9 cellular contexts compared by ENCODE assay signal in the genomic region with DNA sequence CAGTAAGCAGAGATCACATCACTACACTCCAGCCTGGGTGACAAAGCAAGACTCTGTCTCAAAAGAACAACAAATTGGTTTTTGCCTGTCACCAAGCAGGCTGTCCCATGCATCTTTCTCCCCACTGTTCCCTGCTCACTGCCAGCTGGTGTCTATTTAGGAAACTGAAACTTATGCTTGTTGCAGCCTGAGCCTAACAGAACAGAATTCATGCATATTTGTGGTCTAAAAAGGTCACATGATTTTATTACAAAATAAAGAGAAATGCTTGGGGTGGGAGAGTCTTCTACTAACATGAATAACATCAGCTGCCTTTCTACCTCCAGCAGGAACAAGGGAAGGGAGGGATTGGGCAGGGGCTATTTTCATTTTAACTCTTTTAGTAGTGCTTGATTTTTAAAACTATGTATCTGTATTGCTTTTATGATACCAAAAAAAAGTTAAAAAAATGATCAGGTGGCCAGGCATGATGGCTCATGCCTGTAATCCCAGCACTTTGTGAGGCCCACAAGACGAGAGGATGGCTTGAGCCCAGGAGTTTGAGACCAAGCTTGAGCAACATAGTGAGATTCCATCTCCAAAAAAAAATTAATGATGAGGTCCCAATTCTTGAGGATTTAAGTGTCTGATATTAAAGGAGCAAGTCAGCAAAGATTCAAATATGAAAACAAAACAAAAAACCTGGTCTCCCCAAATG. TPM values are rescaled to one million over a fixed set of nuclear protein-coding genes. Genes with fewer than 3 reads are reported as not detected.
DNase-seq lines count a peak whose midpoint lies in the region; ATAC-seq, FAIRE-seq and TF ChIP-seq lines count a peak whose summit lies in the region.
"Had no signal": no experiment of that assay in that cellular context is flagged by ENCODE, and none has a peak within 500 bp of the region (broad histone marks: within the 10 kb centered on the region; RNA-seq: fewer than 3 reads in every experiment).

No MANE protein-coding gene starts in this region.

- peaks cover 18 to 40% of the 10 kb centered on the region in 2 donors for H3K36me3 Mint-ChIP-seq in CD4-positive, alpha-beta memory T cell

- no TSS peak for BruUV-seq in GM12878 (replicated peaks; lab: Mats Ljungman, UMichigan)

- H4K20me1 ChIP-seq in GM12878 (ENCODE audit: control insufficient read depth, insufficient read depth): no peaks in the 10 kb centered on the region

- ATAC-seq in GM12878: peak; percentile 4; the same call in 2 of the 3 replicates
- ATAC-seq in GM21360 (IDR thresholded peaks at IDR 0.05; ENCODE audit: unreplicated experiment): no peak

- TF ChIP-seq CTCF in GM12878 (IDR thresholded peaks at IDR 0.05 in 2 of 3, conservative IDR thresholded peaks at IDR 0.05 in 1 of 3; ENCODE audit: control insufficient read depth in 2 of 3, extremely low read depth in 1 of 3, insufficient read depth in 1 of 3, low read depth in 3 of 3, low read length in 3 of 3): no peak

- CTCF ChIA-PET in CD4-positive, alpha-beta memory T cell (lab: Charles Lee; ENCODE audit: partially characterized antibody): interaction anchor here (0.7 to 4.8 kb wide), 19 partner anchors 8 to 240 kb away, joined by 3 to 35 read pairs (median 7); a partner anchor contains a TSS
- CTCF ChIA-PET in GM12878 (lab: Yijun Ruan, JAX): interaction anchor here (0.7 to 4.0 kb wide), 19 partner anchors 8 to 293 kb away, joined by 3 to 31 read pairs (median 5); a partner anchor contains a TSS

- RAD21 ChIA-PET in GM12878 (lab: Charles Lee; ENCODE audit: unreplicated experiment): interaction anchor here (0.6 to 5.3 kb wide), 22 partner anchors 8 to 278 kb away, joined by 3 to 60 read pairs (median 4); a partner anchor contains a TSS

- H3K27ac Mint-ChIP-seq in CD4-positive, alpha-beta memory T cell: peak overlapping the region; percentile 89 to 98 (median 96)

- no peak for TF ChIP-seq RAD21 in GM12878 (IDR thresholded peaks at IDR 0.05; ENCODE audit: insufficient read depth, low read depth, low read length)

- H3K4me3 ChIP-seq in CD4-positive, alpha-beta memory T cell (ENCODE audit: low read length in 2 of 2): peak overlapping the region; percentile 78 to 97
- H3K4me3 ChIP-seq in MG63 (peak overlapping the region; percentile 70), GM12878 (peak overlapping the region; percentile 93)

- intact Hi-C loops in CD4-positive, alpha-beta memory T cell (cut with micrococcal nuclease): no loop called here
- intact Hi-C loops in GM12878 (cut with micrococcal nuclease; ENCODE audit: unreplicated experiment): no loop called here

- POLR2A ChIA-PET in CD4-positive, alpha-beta memory T cell (lab: Charles Lee; ENCODE audit: partially characterized antibody): interaction anchor here (0.6 to 7.8 kb wide), 23 partner anchors 7 to 541 kb away, joined by 3 to 264 read pairs (median 7); a partner anchor contains a TSS
- POLR2A ChIA-PET in GM12878 (lab: Charles Lee): interaction anchor here (0.6 to 7.9 kb wide), 31 partner anchors 8 to 1865 kb away, joined by 3 to 140 read pairs (median 5); a partner anchor contains a TSS

- H3K4me1 ChIP-seq in CD4-positive, alpha-beta memory T cell (ENCODE audit: insufficient read depth, low read length): peaks cover 29% of the 10 kb centered on the region
- H3K4me1 ChIP-seq in GM12878 (ENCODE audit: control insufficient read depth, insufficient read depth, low read length): peaks cover 5% of the 10 kb centered on the region; the same call in 1 of the 2 replicates

- no peaks in the 10 kb centered on the region for H3K27me3 ChIP-seq in CD4-positive, alpha-beta memory T cell (ENCODE audit: insufficient read depth, low read length)
- no peaks in the 10 kb centered on the region for H3K27me3 ChIP-seq in MG63
- H3K27me3 ChIP-seq in GM12878 (replicated peaks in 1 of 2; ENCODE audit: control insufficient read depth in 2 of 2, insufficient read depth in 2 of 2, low read length in 1 of 2): no peaks in the 10 kb centered on the region

- WGBS in GM12878 (ENCODE audit: insufficient coverage, insufficient replicate concordance, low lambda C conversion rate, missing lambda C conversion rate): 4% methylated on average over 1 of the region's 1 CpG

- peaks cover 16 to 30% (median 21%) of the 10 kb centered on the region in 4 donors for H3K4me1 Mint-ChIP-seq in CD4-positive, alpha-beta memory T cell

- H3K27me3 Mint-ChIP-seq in CD4-positive, alpha-beta memory T cell: no peaks in the 10 kb centered on the region

- peak overlapping the region; percentile 84 for H3K27ac ChIP-seq in CD4-positive, alpha-beta memory T cell (ENCODE audit: low read depth, low read length)
- H3K27ac ChIP-seq in GM12878 (ENCODE audit: control insufficient read depth, insufficient read depth): peak overlapping the region; percentile 89

- TF ChIP-seq POLR2A in GM12878 (IDR thresholded peaks at IDR 0.05; ENCODE audit: low read depth, low read length): peak; percentile 46; the same call in 1 of the 2 replicates

- in situ Hi-C loops in GM12878 (cut with MboI): no loop called here

- H3K4me3 Mint-ChIP-seq in CD4-positive, alpha-beta memory T cell: peak overlapping the region; percentile 92 to 98 (median 96)

- peaks cover 24% of the 10 kb centered on the region for H3K36me3 ChIP-seq in CD4-positive, alpha-beta memory T cell (ENCODE audit: insufficient read depth, low read length)
- H3K36me3 ChIP-seq in MG63: peaks cover 16% of the 10 kb centered on the region; the same call in 1 of the 2 replicates
- H3K36me3 ChIP-seq in GM12878 (ENCODE audit: control insufficient read depth in 2 of 2, insufficient read depth in 2 of 2, low read length in 1 of 2): peaks cover 11 to 21% of the 10 kb centered on the region in 2 experiments

- peaks cover 0 to 2% (median 0%) of the 10 kb centered on the region in 8 donors for H3K9me3 Mint-ChIP-seq in CD4-positive, alpha-beta memory T cell

- peak overlapping the region; percentile 93 for H3K9ac ChIP-seq in GM12878 (ENCODE audit: control insufficient read depth, insufficient read depth, low read length)

- FAIRE-seq in GM12878 (lab: Jason Lieb, UNC): peak; percentile 23

- H3K79me2 ChIP-seq in GM12878 (ENCODE audit: control insufficient read depth, insufficient read depth, low read length): peaks cover 24% of the 10 kb centered on the region

- no peak overlapping the region for H2AFZ ChIP-seq in GM12878 (ENCODE audit: control insufficient read depth, low read depth, low read length)

- no peak for DNase-seq in CD4-positive, alpha-beta memory T cell
- DNase-seq in MG63 (no peak), GM12878 (ENCODE audit: low read depth, low spot score) (no peak), kidney glomerular epithelial cell (lab: John Stamatoyannopoulos, UW) (peak; percentile 38), stromal cell of bone marrow (ENCODE audit: low read depth) (peak; percentile 72), middle frontal gyrus (ENCODE audit: extremely low spot score, low spot score) (no peak), NCI-H1092 treated with DMSO at 0.1 percent for 48 hours (lab: John Stamatoyannopoulos, UW) (no peak)

- H3K4me2 ChIP-seq in GM12878 (ENCODE audit: control insufficient read depth, insufficient read depth): peak overlapping the region; percentile 89

- TF ChIP-seq EP300 in GM12878 (IDR thresholded peaks at IDR 0.05; ENCODE audit: borderline replicate concordance in 1 of 2, control insufficient read depth in 1 of 2, low read depth in 2 of 2, low read length in 2 of 2): no peak

- no peaks in the 10 kb centered on the region for H3K9me3 ChIP-seq in CD4-positive, alpha-beta memory T cell (ENCODE audit: control insufficient read depth in 1 of 2, low read length in 2 of 2)
- H3K9me3 ChIP-seq in MG63: no peaks in the 10 kb centered on the region
- H3K9me3 ChIP-seq in GM12878 (replicated peaks; ENCODE audit: control insufficient read depth, insufficient read depth, low read length): no peaks in the 10 kb centered on the region

- SMC1A ChIA-PET in GM12878 (lab: Charles Lee; ENCODE audit: uncharacterized antibody, unreplicated experiment): interaction anchor here (0.8 to 5.1 kb wide), 20 partner anchors 9 to 300 kb away, joined by 3 to 58 read pairs (median 11); a partner anchor contains a TSS

RNA-seq across cellular contexts. Expression of a gene that starts 0.9 kb away (rescaled TPM):
- total RNA-seq in CD4-positive, alpha-beta memory T cell: 100 to 1,000 TPM; 192 to 193 TPM
- polyA plus RNA-seq in CD4-positive, alpha-beta memory T cell: 10 to 100 TPM; 74.4 to 80.6 TPM
- total RNA-seq in MG63 (2014; rRNA removed; shearing (Covaris generic); ENCODE audit: low replicate concordance): 15.3 and 18.1 TPM in 2 replicates
- total RNA-seq in GM12878 (2013; cell fraction: nucleolus; rRNA removed): 263 and 291 TPM in 2 replicates
- total RNA-seq in GM12878 (2014; rRNA removed): 101 and 114 TPM in 2 replicates
- total RNA-seq in GM12878 (2014; rRNA removed; fragmentation: Illumina TruSeq; extraction: Trizol): 66.4 and 69.3 TPM in 2 replicates
- total RNA-seq in GM12878 (2021): 93.7 and 97.9 TPM in 2 replicates
- 152 TPM for polyA plus RNA-seq in GM12878 (2011; ENCODE audit: low read depth)
- polyA plus RNA-seq in GM12878 (2011; rRNA removed): 91.5 and 106 TPM in 2 replicates
- polyA plus RNA-seq in GM12878 (2011; cell fraction: cytosol; rRNA removed): 79.2 and 117 TPM in 2 replicates
- 273 and 284 TPM in 2 replicates for polyA plus RNA-seq in GM12878 (2011; cell fraction: nucleus; rRNA removed)
- polyA plus RNA-seq in GM12878 (2012): 89.4 and 93.7 TPM in 2 replicates
- 74.9 and 91.9 TPM in 2 replicates for polyA plus RNA-seq in GM12878 (2014; fragmentation: Illumina TruSeq; extraction: Trizol)
- 10 to 100 TPM; 16.9 to 23.5 TPM for polyA plus RNA-seq in GM12878 (2014; fragmentation: Nextera tagmentation; extraction: Ambion mirVana)
- polyA plus RNA-seq in GM12878 (2014; rRNA removed): 90.4 and 94.4 TPM in 2 replicates
- polyA plus RNA-seq in GM12878 (2016; fragmentation: Nextera tagmentation; extraction: Ambion mirVana): 10 to 100 TPM; 76.5 to 79.2 TPM
- 144 and 156 TPM in 2 replicates for polyA minus RNA-seq in GM12878 (2011; rRNA and poly(A)+ RNA removed)
- polyA minus RNA-seq in GM12878 (2011; cell fraction: cytosol; rRNA and poly(A)+ RNA removed): 46.2 and 48.0 TPM in 2 replicates
- polyA minus RNA-seq in GM12878 (2011; cell fraction: nucleus; rRNA and poly(A)+ RNA removed): 141 and 174 TPM in 2 replicates

RNA-seq across cellular contexts. Expression of a gene that starts 3.7 kb away (rescaled TPM):
- total RNA-seq in CD4-positive, alpha-beta memory T cell: not detected
- not detected for polyA plus RNA-seq in CD4-positive, alpha-beta memory T cell
- total RNA-seq in MG63 (2014; rRNA removed; shearing (Covaris generic); ENCODE audit: low replicate concordance): not detected in 2 replicates
- total RNA-seq in GM12878 (2013; cell fraction: nucleolus; rRNA removed): not detected in 2 replicates
- total RNA-seq in GM12878 (2014; rRNA removed) (0.11 TPM in 1 of 2 replicates, not detected in the other), GM12878 (2014; rRNA removed; fragmentation: Illumina TruSeq; extraction: Trizol) (not detected in 2 replicates), GM12878 (2021) (not detected in 2 replicates)
- polyA plus RNA-seq in GM12878 (2011; ENCODE audit: low read depth): not detected
- polyA plus RNA-seq in GM12878 (2011; rRNA removed) (not detected in 2 replicates), GM12878 (2014; fragmentation: Illumina TruSeq; extraction: Trizol) (0.04 TPM in 1 of 2 replicates, not detected in the other), GM12878 (2014; fragmentation: Nextera tagmentation; extraction: Ambion mirVana) (under 1 TPM; 0.13 to 0.19 TPM), GM12878 (2014; rRNA removed) (0.05 TPM in 1 of 2 replicates, not detected in the other), GM12878 (2016; fragmentation: Nextera tagmentation; extraction: Ambion mirVana) (not detected)
- not detected in 2 replicates for polyA plus RNA-seq in GM12878 (2011; cell fraction: cytosol; rRNA removed)
- polyA plus RNA-seq in GM12878 (2011; cell fraction: nucleus; rRNA removed): not detected in 2 replicates
- polyA plus RNA-seq in GM12878 (2012): 0.06 and 0.12 TPM in 2 replicates
- polyA minus RNA-seq in GM12878 (2011; rRNA and poly(A)+ RNA removed): not detected in 2 replicates
- not detected in 2 replicates for polyA minus RNA-seq in GM12878 (2011; cell fraction: cytosol; rRNA and poly(A)+ RNA removed)
- not detected in 2 replicates for polyA minus RNA-seq in GM12878 (2011; cell fraction: nucleus; rRNA and poly(A)+ RNA removed)
- total RNA-seq: T-helper 2 cell treated with Interferon-gamma antibody and Interleukin-4, amounts not matched to agents 100 ng/mL and 5 ng/mL, for 36 hours had no signal

RNA-seq across cellular contexts. Expression of a gene that starts 20.3 kb away (rescaled TPM):
- total RNA-seq in CD4-positive, alpha-beta memory T cell: 10 to 100 TPM; 34.1 to 34.4 TPM
- polyA plus RNA-seq in CD4-positive, alpha-beta memory T cell: 10 to 100 TPM; 30.3 to 40.1 TPM
- total RNA-seq in MG63 (2014; rRNA removed; shearing (Covaris generic); ENCODE audit: low replicate concordance): not detected in 2 replicates
- total RNA-seq in GM12878 (2013; cell fraction: nucleolus; rRNA removed): 2.9 and 3.3 TPM in 2 replicates
- 4.2 and 5.7 TPM in 2 replicates for total RNA-seq in GM12878 (2014; rRNA removed)
- total RNA-seq in GM12878 (2014; rRNA removed; fragmentation: Illumina TruSeq; extraction: Trizol): 4.7 and 5.6 TPM in 2 replicates
- 4.3 and 4.7 TPM in 2 replicates for total RNA-seq in GM12878 (2021)
- polyA plus RNA-seq in GM12878 (2011; ENCODE audit: low read depth): 5.7 TPM
- 3.3 and 4.0 TPM in 2 replicates for polyA plus RNA-seq in GM12878 (2011; rRNA removed)
- 3.0 and 3.3 TPM in 2 replicates for polyA plus RNA-seq in GM12878 (2011; cell fraction: cytosol; rRNA removed)
- 2.2 and 3.0 TPM in 2 replicates for polyA plus RNA-seq in GM12878 (2011; cell fraction: nucleus; rRNA removed)
- polyA plus RNA-seq in GM12878 (2012): 6.0 and 6.3 TPM in 2 replicates
- 1.6 and 5.7 TPM in 2 replicates for polyA plus RNA-seq in GM12878 (2014; fragmentation: Illumina TruSeq; extraction: Trizol)
- 10 to 100 TPM in 1 of 2 experiments, 1 to 10 TPM in 1; 7.7 to 11.1 TPM for polyA plus RNA-seq in GM12878 (2014; fragmentation: Nextera tagmentation; extraction: Ambion mirVana)
- 9.9 and 10.8 TPM in 2 replicates for polyA plus RNA-seq in GM12878 (2014; rRNA removed)
- polyA plus RNA-seq in GM12878 (2016; fragmentation: Nextera tagmentation; extraction: Ambion mirVana): 1 to 10 TPM; 4.4 to 5.6 TPM
- polyA minus RNA-seq in GM12878 (2011; rRNA and poly(A)+ RNA removed): 1.3 TPM in 1 of 2 replicates, not detected in the other
- 0.94 and 1.2 TPM in 2 replicates for polyA minus RNA-seq in GM12878 (2011; cell fraction: cytosol; rRNA and poly(A)+ RNA removed)
- polyA minus RNA-seq in GM12878 (2011; cell fraction: nucleus; rRNA and poly(A)+ RNA removed): 0.48 and 2.1 TPM in 2 replicates

RNA-seq across cellular contexts. Expression of a gene that starts 25.2 kb away (rescaled TPM):
- total RNA-seq in CD4-positive, alpha-beta memory T cell: 100 to 1,000 TPM; 193 to 203 TPM
- 10 to 100 TPM in 1 of 2 donors, 1 to 10 TPM in 1; 5.6 to 10.2 TPM for polyA plus RNA-seq in CD4-positive, alpha-beta memory T cell
- 9.3 and 11.9 TPM in 2 replicates for total RNA-seq in MG63 (2014; rRNA removed; shearing (Covaris generic); ENCODE audit: low replicate concordance)
- total RNA-seq in GM12878 (2013; cell fraction: nucleolus; rRNA removed): 244 and 269 TPM in 2 replicates
- total RNA-seq in GM12878 (2014; rRNA removed) (33.7 and 36.4 TPM in 2 replicates), GM12878 (2014; rRNA removed; fragmentation: Illumina TruSeq; extraction: Trizol) (20.2 and 22.3 TPM in 2 replicates), GM12878 (2021) (41.2 and 41.7 TPM in 2 replicates)
- polyA plus RNA-seq in GM12878 (2011; ENCODE audit: low read depth): 51.4 TPM
- polyA plus RNA-seq in GM12878 (2011; rRNA removed) (61.8 and 64.5 TPM in 2 replicates), GM12878 (2014; fragmentation: Illumina TruSeq; extraction: Trizol) (37.0 and 46.7 TPM in 2 replicates), GM12878 (2014; fragmentation: Nextera tagmentation; extraction: Ambion mirVana) (10 to 100 TPM; 14.4 to 14.5 TPM), GM12878 (2014; rRNA removed) (41.5 and 42.4 TPM in 2 replicates), GM12878 (2016; fragmentation: Nextera tagmentation; extraction: Ambion mirVana) (10 to 100 TPM; 25.9 to 33.4 TPM)
- polyA plus RNA-seq in GM12878 (2011; cell fraction: cytosol; rRNA removed): 37.7 and 38.3 TPM in 2 replicates
- 574 and 803 TPM in 2 replicates for polyA plus RNA-seq in GM12878 (2011; cell fraction: nucleus; rRNA removed)
- polyA plus RNA-seq in GM12878 (2012): 60.8 and 71.0 TPM in 2 replicates
- polyA minus RNA-seq in GM12878 (2011; rRNA and poly(A)+ RNA removed): 40.8 and 56.2 TPM in 2 replicates
- 11.8 and 12.9 TPM in 2 replicates for polyA minus RNA-seq in GM12878 (2011; cell fraction: cytosol; rRNA and poly(A)+ RNA removed)
- polyA minus RNA-seq in GM12878 (2011; cell fraction: nucleus; rRNA and poly(A)+ RNA removed): 95.8 and 97.1 TPM in 2 replicates

RNA-seq across cellular contexts. Expression of a gene that starts 43.2 kb away (rescaled TPM):
- 10 to 100 TPM; 93.5 to 95.8 TPM for total RNA-seq in CD4-positive, alpha-beta memory T cell
- 100 to 1,000 TPM; 174 to 184 TPM for polyA plus RNA-seq in CD4-positive, alpha-beta memory T cell
- total RNA-seq in MG63 (2014; rRNA removed; shearing (Covaris generic); ENCODE audit: low replicate concordance): 126 and 157 TPM in 2 replicates
- 80.3 and 84.0 TPM in 2 replicates for total RNA-seq in GM12878 (2013; cell fraction: nucleolus; rRNA removed)
- total RNA-seq in GM12878 (2014; rRNA removed): 68.2 and 70.2 TPM in 2 replicates
- total RNA-seq in GM12878 (2014; rRNA removed; fragmentation: Illumina TruSeq; extraction: Trizol): 63.9 and 73.6 TPM in 2 replicates
- total RNA-seq in GM12878 (2021): 75.0 and 93.7 TPM in 2 replicates
- 70.9 TPM for polyA plus RNA-seq in GM12878 (2011; ENCODE audit: low read depth)
- 125 and 131 TPM in 2 replicates for polyA plus RNA-seq in GM12878 (2011; rRNA removed)
- polyA plus RNA-seq in GM12878 (2011; cell fraction: cytosol; rRNA removed): 102 and 103 TPM in 2 replicates
- 60.1 and 60.3 TPM in 2 replicates for polyA plus RNA-seq in GM12878 (2011; cell fraction: nucleus; rRNA removed)
- polyA plus RNA-seq in GM12878 (2012): 69.2 and 98.1 TPM in 2 replicates
- polyA plus RNA-seq in GM12878 (2014; fragmentation: Illumina TruSeq; extraction: Trizol): 77.7 and 81.8 TPM in 2 replicates
- polyA plus RNA-seq in GM12878 (2014; fragmentation: Nextera tagmentation; extraction: Ambion mirVana): 10 to 100 TPM; 25.0 to 50.3 TPM
- polyA plus RNA-seq in GM12878 (2014; rRNA removed): 91.8 and 101 TPM in 2 replicates
- polyA plus RNA-seq in GM12878 (2016; fragmentation: Nextera tagmentation; extraction: Ambion mirVana): 100 to 1,000 TPM; 264 to 276 TPM
- 59.5 and 97.1 TPM in 2 replicates for polyA minus RNA-seq in GM12878 (2011; rRNA and poly(A)+ RNA removed)
- polyA minus RNA-seq in GM12878 (2011; cell fraction: cytosol; rRNA and poly(A)+ RNA removed): 16.9 and 22.7 TPM in 2 replicates
- 19.9 and 26.8 TPM in 2 replicates for polyA minus RNA-seq in GM12878 (2011; cell fraction: nucleus; rRNA and poly(A)+ RNA removed)

Comparison
In these comparisons a context has a peak if more than half of its experiments do, and no peak if none do; other contexts are left out.
1. DNase-seq: peak in kidney glomerular epithelial cell (single experiment) and stromal cell of bone marrow (single experiment); none in CD4-positive, alpha-beta memory T cell (0 of 5), MG63 (single experiment), GM12878 (single experiment), middle frontal gyrus (single experiment) and NCI-H1092 treated with DMSO at 0.1 percent for 48 hours (single experiment).
2. RNA of a gene that starts 20.3 kb away (total RNA-seq): 34.1 to 34.4 TPM in CD4-positive, alpha-beta memory T cell; 2.9 to 5.7 TPM in GM12878 and not detected in MG63; every median in the first group is over 4 times any median in the second.
3. Peak in every context shown above with its lines, with median percentiles within 50 percentile points of each other: H3K4me3 ChIP-seq.